25 cellular contexts compared by ENCODE assay signal in genomic region chr1:241079459-241079858, GRCh38.
"Had no signal": no experiment of that assay in that cellular context is flagged by ENCODE, and none has a peak within 500 bp of the region (broad histone marks: within the 10 kb centered on the region; RNA-seq: fewer than 3 reads in every experiment).

No MANE protein-coding gene starts in this region.

- H3K4me3 ChIP-seq: left lung, lower lobe of right lung, ovary, right atrium auricular region, skin epidermis, stomach, testis, thyroid gland, upper lobe of right lung had no signal

- H3K27ac ChIP-seq: left lung, lower lobe of right lung, ovary, right atrium auricular region, skin epidermis, stomach, testis, thyroid gland, upper lobe of right lung had no signal

- DNase-seq: hypothalamus; immature natural killer cell; kidney; left colon; left lung; lower lobe of right lung; mammary epithelial cell; mesendoderm; naive B cell; natural killer cell; nephron progenitor cell; ovary; stimulated activated CD4-positive, alpha-beta T cell treated with anti-CD3 and anti-CD28 coated beads, Interleukin-12 subunit alpha, Interleukin-12 subunit beta, amount 100 ng/mL, for 4 hours; stimulated activated CD4-positive, alpha-beta T cell treated with anti-CD3 and anti-CD28 coated beads, Interleukin-15, amount 100 ng/mL, for 24 hours; stimulated activated CD4-positive, alpha-beta T cell treated with anti-CD3 and anti-CD28 coated beads, Interleukin-2, amount 100 ng/mL, for 24 hours; stimulated activated CD4-positive, alpha-beta T cell treated with anti-CD3 and anti-CD28 coated beads, Interleukin-4, amount 100 ng/mL, for 1 hour; stimulated activated naive B cell treated with anti-CD40 and anti-IgM and Interleukin-4, amounts not matched to agents 10 μg/mL and 1 μg/mL and 100 μg/mL, for 72 hours; stimulated activated naive CD8-positive, alpha-beta T cell treated with anti-CD3 and anti-CD28 coated beads, Interleukin-15, Interleukin-2, amounts not matched to agents 100 U/mL and 50 U/mL, for 24 hours; stomach; testis; thyroid gland; trophoblast cell; upper lobe of right lung had no signal

- H3K9me3 ChIP-seq: left lung, lower lobe of right lung, ovary, right atrium auricular region, stomach, testis, thyroid gland, upper lobe of right lung had no signal

- H3K27me3 ChIP-seq: ovary, right atrium auricular region, stomach, testis, thyroid gland, upper lobe of right lung had no signal

- H3K4me1 ChIP-seq: left lung, lower lobe of right lung, right atrium auricular region, stomach, testis, thyroid gland, upper lobe of right lung had no signal

- H3K36me3 ChIP-seq: left lung, lower lobe of right lung, ovary, right atrium auricular region, stomach, thyroid gland, upper lobe of right lung had no signal
